In the genomic region with DNA sequence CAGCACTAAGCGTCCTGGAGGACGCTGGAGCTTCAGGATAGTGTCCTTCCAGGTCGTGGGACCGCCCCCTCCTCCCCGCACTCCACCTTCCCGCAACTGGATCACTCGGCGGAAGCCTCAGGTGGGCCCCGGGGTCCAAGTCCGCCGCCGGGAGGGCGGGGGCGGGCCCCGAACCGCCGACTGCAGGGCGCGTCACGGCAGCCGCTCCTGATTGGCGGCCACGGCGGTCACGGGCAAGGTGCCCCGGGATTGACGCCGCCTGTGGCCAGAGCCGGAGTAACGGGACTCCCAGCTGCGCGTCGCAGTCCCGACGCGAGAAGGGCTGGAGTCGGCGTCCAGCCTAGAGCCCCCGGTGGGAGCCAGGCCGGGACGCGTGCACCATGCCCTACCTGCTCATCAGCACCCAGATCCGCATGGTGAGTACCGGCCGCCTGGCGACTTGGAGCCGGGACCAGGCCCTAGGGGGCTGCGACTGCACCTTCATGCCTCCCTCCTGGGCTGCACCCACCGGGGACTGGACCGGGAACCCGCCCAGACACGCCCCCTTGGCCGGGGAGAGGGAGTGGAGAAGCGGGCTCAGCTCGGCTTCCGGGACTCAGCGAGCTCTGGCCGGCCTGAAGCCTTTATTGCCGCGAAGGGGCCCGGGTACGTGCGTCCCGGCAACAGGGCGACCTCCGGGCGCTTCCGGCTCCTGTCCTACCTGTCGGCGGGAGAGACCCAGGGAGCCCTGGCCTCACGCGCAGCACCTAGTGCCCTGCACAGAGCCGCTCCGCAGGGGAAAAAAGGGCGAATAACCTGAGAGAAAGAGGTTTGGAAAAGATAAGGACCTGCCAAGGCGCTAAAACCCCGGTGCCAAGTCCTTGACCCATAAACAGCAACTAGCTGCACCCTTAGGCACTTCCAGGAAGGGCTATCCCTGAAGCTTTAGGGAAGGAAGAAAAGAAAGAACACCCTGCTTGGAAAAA, we compare ENCODE assay signal across 8 cellular contexts.
DNase-seq lines count a peak whose midpoint lies in the region; ATAC-seq and TF ChIP-seq lines count a peak whose summit lies in the region.

GCHFR (plus strand) TSS at position 268 of the 965 bp plus-strand sequence; CDS start at position 381, 113 bp downstream.

- no peak for ATAC-seq in GM19467 (IDR thresholded peaks at IDR 0.05; ENCODE audit: unreplicated experiment)

- H3K27ac ChIP-seq in BLaER1 treated with 17β-estradiol and CSF1 and Interleukin-3, amounts not matched to agents 10 nM and 100 nM, result peak within 1 kb of the TSS; percentile 21 to 97 (median 56); a peak in 21 of 22 replicates
- H3K27ac ChIP-seq in brain microvascular endothelial cell, result no peak within 1 kb of the TSS
- H3K27ac ChIP-seq in skin epidermis, result peak within 1 kb of the TSS in 20 of 21 experiments; percentile 25 to 84 (median 74)

- in situ Hi-C loops in brain microvascular endothelial cell (cut with HindIII; ENCODE audit: low pct_ligation_motif_present, low sequenced_read_pairs), result no loop called here

- peaks cover 0 to 23% (median 6%) of the 10 kb centered on the region in 11 experiments; a peak in 9 of 22 replicates for H3K27me3 ChIP-seq in BLaER1 treated with 17β-estradiol and CSF1 and Interleukin-3, amounts not matched to agents 10 nM and 100 nM
- H3K27me3 ChIP-seq in brain microvascular endothelial cell (replicated peaks), result no peaks in the 10 kb centered on the region

- peaks cover 0 to 13% (median 0%) of the 10 kb centered on the region in 11 experiments; a peak in 3 of 22 replicates for H3K36me3 ChIP-seq in BLaER1 treated with 17β-estradiol and CSF1 and Interleukin-3, amounts not matched to agents 10 nM and 100 nM
- no peaks in the 10 kb centered on the region for H3K36me3 ChIP-seq in brain microvascular endothelial cell (replicated peaks)

- peak within 1 kb of the TSS; percentile 62 to 76 (median 66) for H3K4me3 ChIP-seq in BLaER1 treated with 17β-estradiol and CSF1 and Interleukin-3, amounts not matched to agents 10 nM and 100 nM
- H3K4me3 ChIP-seq in brain microvascular endothelial cell (ENCODE audit: low read depth, low read length), result peak within 1 kb of the TSS; percentile 50
- peak within 1 kb of the TSS; percentile 35 to 59 (median 47) for H3K4me3 ChIP-seq in skin epidermis

- peaks cover 55 to 76% (median 66%) of the 10 kb centered on the region in 10 experiments for H3K4me1 ChIP-seq in BLaER1 treated with 17β-estradiol and CSF1 and Interleukin-3, amounts not matched to agents 10 nM and 100 nM

- H3K9me3 ChIP-seq in BLaER1 treated with 17β-estradiol and CSF1 and Interleukin-3, amounts not matched to agents 10 nM and 100 nM (replicated peaks in 1 of 11), result no peaks in the 10 kb centered on the region

- peak in 68 of 76 experiments; percentile 11 to 86 (median 65) for DNase-seq in HUDEP-2 (lab: John Stamatoyannopoulos, UW; ENCODE audit: unreplicated experiment in 76 of 76)
- peak; percentile 67 for DNase-seq in T-helper 22 cell (ENCODE audit: low read depth)
- DNase-seq in brain microvascular endothelial cell, result peak; percentile 18
- DNase-seq in iPS-NIHi11 (ENCODE audit: low spot score), result peak; percentile 90

- peak within 1 kb of the TSS; percentile 55 to 82 (median 75) for H3K9ac ChIP-seq in BLaER1 treated with 17β-estradiol and CSF1 and Interleukin-3, amounts not matched to agents 10 nM and 100 nM

- H3K4me2 ChIP-seq in BLaER1 treated with 17β-estradiol and CSF1 and Interleukin-3, amounts not matched to agents 10 nM and 100 nM, result peak within 1 kb of the TSS; percentile 98 to 100 (median 99)

- TF ChIP-seq POLR2A in GM19193 (IDR thresholded peaks at IDR 0.05; ENCODE audit: extremely low read depth, insufficient read depth, insufficient read length), result peak; percentile 37

- TF ChIP-seq CTCF in brain microvascular endothelial cell (IDR thresholded peaks at IDR 0.05; ENCODE audit: low read depth, low read length, missing control alignments), result peak; percentile 42

- H4K20me1 ChIP-seq in BLaER1 treated with 17β-estradiol and CSF1 and Interleukin-3, amounts not matched to agents 10 nM and 100 nM, result peaks cover 5 to 42% (median 19%) of the 10 kb centered on the region in 11 experiments; a peak in 13 of 22 replicates

Comparison
In these comparisons a context has a peak if more than half of its experiments do, and no peak if none do; other contexts are left out.
1. DNase-seq: peak in every context shown above with its lines; median percentile 90 in iPS-NIHi11; 67 in T-helper 22 cell; 65 in HUDEP-2; 18 in brain microvascular endothelial cell.